ENCODE assay signal across 1 cellular context in the genomic region with DNA sequence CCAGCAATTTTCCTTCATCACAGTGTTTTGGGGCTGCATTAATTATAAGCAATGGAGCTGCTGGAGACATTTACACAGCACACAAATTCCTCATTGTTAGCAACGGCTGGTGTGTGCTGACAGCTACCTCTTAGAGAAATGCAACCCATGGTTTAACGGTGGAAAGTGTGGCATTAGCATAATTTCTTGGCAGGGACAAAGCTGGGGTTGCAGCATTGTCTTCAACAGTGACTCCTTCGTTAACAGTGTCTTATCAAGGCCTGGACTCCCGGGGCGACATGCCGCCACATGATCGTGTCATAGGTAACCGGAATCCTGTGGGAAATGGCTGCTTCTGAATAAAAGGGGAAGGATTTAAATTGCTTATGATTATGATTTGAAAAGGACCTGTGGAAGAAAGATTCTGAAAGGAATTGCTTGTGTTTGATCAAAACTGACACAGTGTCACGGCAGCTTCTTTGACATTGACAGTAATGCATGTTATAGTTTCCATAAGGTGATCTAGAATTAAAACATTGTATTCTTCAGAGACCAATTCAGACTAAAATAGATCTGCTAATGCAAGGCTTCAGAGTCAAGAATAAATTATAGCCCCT.
TF ChIP-seq lines count a peak whose summit lies in the region.

No MANE protein-coding gene starts in this region.

TF ChIP-seq in HEK293, 187 proteins besides CTCF, POLR2A, EP300 and RAD21 (continued from another document and continues in another):
- TF ChIP-seq, protein P1, sequence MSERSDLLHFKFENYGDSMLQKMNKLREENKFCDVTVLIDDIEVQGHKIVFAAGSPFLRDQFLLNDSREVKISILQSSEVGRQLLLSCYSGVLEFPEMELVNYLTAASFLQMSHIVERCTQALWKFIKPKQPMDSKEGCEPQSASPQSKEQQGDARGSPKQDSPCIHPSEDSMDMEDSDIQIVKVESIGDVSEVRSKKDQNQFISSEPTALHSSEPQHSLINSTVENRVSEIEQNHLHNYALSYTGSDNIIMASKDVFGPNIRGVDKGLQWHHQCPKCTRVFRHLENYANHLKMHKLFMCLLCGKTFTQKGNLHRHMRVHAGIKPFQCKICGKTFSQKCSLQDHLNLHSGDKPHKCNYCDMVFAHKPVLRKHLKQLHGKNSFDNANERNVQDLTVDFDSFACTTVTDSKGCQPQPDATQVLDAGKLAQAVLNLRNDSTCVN (tag by site-specific recombination; optimal IDR thresholded peaks at IDR 0.05) = no peak
- TF ChIP-seq, protein P2, sequence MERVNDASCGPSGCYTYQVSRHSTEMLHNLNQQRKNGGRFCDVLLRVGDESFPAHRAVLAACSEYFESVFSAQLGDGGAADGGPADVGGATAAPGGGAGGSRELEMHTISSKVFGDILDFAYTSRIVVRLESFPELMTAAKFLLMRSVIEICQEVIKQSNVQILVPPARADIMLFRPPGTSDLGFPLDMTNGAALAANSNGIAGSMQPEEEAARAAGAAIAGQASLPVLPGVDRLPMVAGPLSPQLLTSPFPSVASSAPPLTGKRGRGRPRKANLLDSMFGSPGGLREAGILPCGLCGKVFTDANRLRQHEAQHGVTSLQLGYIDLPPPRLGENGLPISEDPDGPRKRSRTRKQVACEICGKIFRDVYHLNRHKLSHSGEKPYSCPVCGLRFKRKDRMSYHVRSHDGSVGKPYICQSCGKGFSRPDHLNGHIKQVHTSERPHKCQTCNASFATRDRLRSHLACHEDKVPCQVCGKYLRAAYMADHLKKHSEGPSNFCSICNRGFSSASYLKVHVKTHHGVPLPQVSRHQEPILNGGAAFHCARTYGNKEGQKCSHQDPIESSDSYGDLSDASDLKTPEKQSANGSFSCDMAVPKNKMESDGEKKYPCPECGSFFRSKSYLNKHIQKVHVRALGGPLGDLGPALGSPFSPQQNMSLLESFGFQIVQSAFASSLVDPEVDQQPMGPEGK (tag by site-specific recombination; IDR thresholded peaks at IDR 0.05) = peak; percentile 29; the same call in 1 of the 2 replicates
- no peak for TF ChIP-seq ZNF510 (tag by site-specific recombination; IDR thresholded peaks at IDR 0.05; ENCODE audit: insufficient replicate concordance)
- no peak for TF ChIP-seq ZNF791 (tag by site-specific recombination; IDR thresholded peaks at IDR 0.05)
- no peak for TF ChIP-seq ZNF184 (tag by site-specific recombination; IDR thresholded peaks at IDR 0.05)
- peak; percentile 51; the same call in 1 of the 2 replicates for TF ChIP-seq ZXDB (tag by site-specific recombination; IDR thresholded peaks at IDR 0.05)
- TF ChIP-seq, protein P3, sequence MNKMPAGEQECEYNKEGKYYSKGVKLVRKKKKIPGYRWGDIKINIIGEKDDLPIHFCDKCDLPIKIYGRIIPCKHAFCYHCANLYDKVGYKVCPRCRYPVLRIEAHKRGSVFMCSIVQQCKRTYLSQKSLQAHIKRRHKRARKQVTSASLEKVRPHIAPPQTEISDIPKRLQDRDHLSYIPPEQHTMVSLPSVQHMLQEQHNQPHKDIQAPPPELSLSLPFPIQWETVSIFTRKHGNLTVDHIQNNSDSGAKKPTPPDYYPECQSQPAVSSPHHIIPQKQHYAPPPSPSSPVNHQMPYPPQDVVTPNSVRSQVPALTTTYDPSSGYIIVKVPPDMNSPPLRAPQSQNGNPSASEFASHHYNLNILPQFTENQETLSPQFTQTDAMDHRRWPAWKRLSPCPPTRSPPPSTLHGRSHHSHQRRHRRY (tag by site-specific recombination; IDR thresholded peaks at IDR 0.05) = no peak
- no peak for TF ChIP-seq REPIN1 (tag by site-specific recombination; IDR thresholded peaks at IDR 0.05; ENCODE audit: low read depth)
- no peak for TF ChIP-seq ZNF785 (tag by site-specific recombination; IDR thresholded peaks at IDR 0.05)
- no peak for TF ChIP-seq ZNF433 (tag by site-specific recombination; IDR thresholded peaks at IDR 0.05; ENCODE audit: low read depth)
- TF ChIP-seq ZNF514 (tag by site-specific recombination; IDR thresholded peaks at IDR 0.05) = no peak
- peak; percentile 42; the same call in 1 of the 2 replicates for TF ChIP-seq ZBTB17 (tag by site-specific recombination; IDR thresholded peaks at IDR 0.05)
- no peak for TF ChIP-seq MYNN (tag by site-specific recombination; IDR thresholded peaks at IDR 0.05; ENCODE audit: borderline replicate concordance)
- TF ChIP-seq ZNF548 (tag by site-specific recombination; IDR thresholded peaks at IDR 0.05) = no peak
- TF ChIP-seq ZNF214 (tag by site-specific recombination; IDR thresholded peaks at IDR 0.05; ENCODE audit: borderline replicate concordance) = no peak
- TF ChIP-seq ZNF626 (tag by site-specific recombination; IDR thresholded peaks at IDR 0.05) = no peak
- no peak for TF ChIP-seq ZFP37 (tag by site-specific recombination; IDR thresholded peaks at IDR 0.05)
- TF ChIP-seq ZNF623 (tag by site-specific recombination; IDR thresholded peaks at IDR 0.05) = no peak
- no peak for TF ChIP-seq ZNF133 (tag by site-specific recombination; IDR thresholded peaks at IDR 0.05)
- TF ChIP-seq, protein P4, sequence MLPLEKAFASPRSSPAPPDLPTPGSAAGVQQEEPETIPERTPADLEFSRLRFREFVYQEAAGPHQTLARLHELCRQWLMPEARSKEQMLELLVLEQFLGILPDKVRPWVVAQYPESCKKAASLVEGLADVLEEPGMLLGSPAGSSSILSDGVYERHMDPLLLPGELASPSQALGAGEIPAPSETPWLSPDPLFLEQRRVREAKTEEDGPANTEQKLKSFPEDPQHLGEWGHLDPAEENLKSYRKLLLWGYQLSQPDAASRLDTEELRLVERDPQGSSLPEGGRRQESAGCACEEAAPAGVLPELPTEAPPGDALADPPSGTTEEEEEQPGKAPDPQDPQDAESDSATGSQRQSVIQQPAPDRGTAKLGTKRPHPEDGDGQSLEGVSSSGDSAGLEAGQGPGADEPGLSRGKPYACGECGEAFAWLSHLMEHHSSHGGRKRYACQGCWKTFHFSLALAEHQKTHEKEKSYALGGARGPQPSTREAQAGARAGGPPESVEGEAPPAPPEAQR (tag by site-specific recombination; IDR thresholded peaks at IDR 0.05) = no peak
- TF ChIP-seq, protein P5, sequence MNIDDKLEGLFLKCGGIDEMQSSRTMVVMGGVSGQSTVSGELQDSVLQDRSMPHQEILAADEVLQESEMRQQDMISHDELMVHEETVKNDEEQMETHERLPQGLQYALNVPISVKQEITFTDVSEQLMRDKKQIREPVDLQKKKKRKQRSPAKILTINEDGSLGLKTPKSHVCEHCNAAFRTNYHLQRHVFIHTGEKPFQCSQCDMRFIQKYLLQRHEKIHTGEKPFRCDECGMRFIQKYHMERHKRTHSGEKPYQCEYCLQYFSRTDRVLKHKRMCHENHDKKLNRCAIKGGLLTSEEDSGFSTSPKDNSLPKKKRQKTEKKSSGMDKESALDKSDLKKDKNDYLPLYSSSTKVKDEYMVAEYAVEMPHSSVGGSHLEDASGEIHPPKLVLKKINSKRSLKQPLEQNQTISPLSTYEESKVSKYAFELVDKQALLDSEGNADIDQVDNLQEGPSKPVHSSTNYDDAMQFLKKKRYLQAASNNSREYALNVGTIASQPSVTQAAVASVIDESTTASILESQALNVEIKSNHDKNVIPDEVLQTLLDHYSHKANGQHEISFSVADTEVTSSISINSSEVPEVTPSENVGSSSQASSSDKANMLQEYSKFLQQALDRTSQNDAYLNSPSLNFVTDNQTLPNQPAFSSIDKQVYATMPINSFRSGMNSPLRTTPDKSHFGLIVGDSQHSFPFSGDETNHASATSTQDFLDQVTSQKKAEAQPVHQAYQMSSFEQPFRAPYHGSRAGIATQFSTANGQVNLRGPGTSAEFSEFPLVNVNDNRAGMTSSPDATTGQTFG (tag by site-specific recombination; IDR thresholded peaks at IDR 0.05; ENCODE audit: borderline replicate concordance) = no peak
- TF ChIP-seq, protein P6, sequence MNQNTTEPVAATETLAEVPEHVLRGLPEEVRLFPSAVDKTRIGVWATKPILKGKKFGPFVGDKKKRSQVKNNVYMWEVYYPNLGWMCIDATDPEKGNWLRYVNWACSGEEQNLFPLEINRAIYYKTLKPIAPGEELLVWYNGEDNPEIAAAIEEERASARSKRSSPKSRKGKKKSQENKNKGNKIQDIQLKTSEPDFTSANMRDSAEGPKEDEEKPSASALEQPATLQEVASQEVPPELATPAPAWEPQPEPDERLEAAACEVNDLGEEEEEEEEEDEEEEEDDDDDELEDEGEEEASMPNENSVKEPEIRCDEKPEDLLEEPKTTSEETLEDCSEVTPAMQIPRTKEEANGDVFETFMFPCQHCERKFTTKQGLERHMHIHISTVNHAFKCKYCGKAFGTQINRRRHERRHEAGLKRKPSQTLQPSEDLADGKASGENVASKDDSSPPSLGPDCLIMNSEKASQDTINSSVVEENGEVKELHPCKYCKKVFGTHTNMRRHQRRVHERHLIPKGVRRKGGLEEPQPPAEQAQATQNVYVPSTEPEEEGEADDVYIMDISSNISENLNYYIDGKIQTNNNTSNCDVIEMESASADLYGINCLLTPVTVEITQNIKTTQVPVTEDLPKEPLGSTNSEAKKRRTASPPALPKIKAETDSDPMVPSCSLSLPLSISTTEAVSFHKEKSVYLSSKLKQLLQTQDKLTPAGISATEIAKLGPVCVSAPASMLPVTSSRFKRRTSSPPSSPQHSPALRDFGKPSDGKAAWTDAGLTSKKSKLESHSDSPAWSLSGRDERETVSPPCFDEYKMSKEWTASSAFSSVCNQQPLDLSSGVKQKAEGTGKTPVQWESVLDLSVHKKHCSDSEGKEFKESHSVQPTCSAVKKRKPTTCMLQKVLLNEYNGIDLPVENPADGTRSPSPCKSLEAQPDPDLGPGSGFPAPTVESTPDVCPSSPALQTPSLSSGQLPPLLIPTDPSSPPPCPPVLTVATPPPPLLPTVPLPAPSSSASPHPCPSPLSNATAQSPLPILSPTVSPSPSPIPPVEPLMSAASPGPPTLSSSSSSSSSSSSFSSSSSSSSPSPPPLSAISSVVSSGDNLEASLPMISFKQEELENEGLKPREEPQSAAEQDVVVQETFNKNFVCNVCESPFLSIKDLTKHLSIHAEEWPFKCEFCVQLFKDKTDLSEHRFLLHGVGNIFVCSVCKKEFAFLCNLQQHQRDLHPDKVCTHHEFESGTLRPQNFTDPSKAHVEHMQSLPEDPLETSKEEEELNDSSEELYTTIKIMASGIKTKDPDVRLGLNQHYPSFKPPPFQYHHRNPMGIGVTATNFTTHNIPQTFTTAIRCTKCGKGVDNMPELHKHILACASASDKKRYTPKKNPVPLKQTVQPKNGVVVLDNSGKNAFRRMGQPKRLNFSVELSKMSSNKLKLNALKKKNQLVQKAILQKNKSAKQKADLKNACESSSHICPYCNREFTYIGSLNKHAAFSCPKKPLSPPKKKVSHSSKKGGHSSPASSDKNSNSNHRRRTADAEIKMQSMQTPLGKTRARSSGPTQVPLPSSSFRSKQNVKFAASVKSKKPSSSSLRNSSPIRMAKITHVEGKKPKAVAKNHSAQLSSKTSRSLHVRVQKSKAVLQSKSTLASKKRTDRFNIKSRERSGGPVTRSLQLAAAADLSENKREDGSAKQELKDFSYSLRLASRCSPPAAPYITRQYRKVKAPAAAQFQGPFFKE (tag by site-specific recombination; IDR thresholded peaks at IDR 0.05; ENCODE audit: borderline replicate concordance) = no peak
- TF ChIP-seq ZNF19 (tag by site-specific recombination; IDR thresholded peaks at IDR 0.05; ENCODE audit: low read depth) = no peak
- peak; percentile 56; the same call in 1 of the 2 replicates for TF ChIP-seq SCRT2 (tag by site-specific recombination; IDR thresholded peaks at IDR 0.05)
- 0 out of 2 replicates have a peak, but pooled peaks have one; percentile 29 for TF ChIP-seq MZF1 (tag by site-specific recombination; IDR thresholded peaks at IDR 0.05; ENCODE audit: borderline replicate concordance)
- TF ChIP-seq ZNF114 (tag by site-specific recombination; IDR thresholded peaks at IDR 0.05) = no peak
- TF ChIP-seq, protein P7, sequence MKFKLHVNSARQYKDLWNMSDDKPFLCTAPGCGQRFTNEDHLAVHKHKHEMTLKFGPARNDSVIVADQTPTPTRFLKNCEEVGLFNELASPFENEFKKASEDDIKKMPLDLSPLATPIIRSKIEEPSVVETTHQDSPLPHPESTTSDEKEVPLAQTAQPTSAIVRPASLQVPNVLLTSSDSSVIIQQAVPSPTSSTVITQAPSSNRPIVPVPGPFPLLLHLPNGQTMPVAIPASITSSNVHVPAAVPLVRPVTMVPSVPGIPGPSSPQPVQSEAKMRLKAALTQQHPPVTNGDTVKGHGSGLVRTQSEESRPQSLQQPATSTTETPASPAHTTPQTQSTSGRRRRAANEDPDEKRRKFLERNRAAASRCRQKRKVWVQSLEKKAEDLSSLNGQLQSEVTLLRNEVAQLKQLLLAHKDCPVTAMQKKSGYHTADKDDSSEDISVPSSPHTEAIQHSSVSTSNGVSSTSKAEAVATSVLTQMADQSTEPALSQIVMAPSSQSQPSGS (tag by site-specific recombination; IDR thresholded peaks at IDR 0.05; ENCODE audit: low read depth) = no peak
- TF ChIP-seq, protein P8, sequence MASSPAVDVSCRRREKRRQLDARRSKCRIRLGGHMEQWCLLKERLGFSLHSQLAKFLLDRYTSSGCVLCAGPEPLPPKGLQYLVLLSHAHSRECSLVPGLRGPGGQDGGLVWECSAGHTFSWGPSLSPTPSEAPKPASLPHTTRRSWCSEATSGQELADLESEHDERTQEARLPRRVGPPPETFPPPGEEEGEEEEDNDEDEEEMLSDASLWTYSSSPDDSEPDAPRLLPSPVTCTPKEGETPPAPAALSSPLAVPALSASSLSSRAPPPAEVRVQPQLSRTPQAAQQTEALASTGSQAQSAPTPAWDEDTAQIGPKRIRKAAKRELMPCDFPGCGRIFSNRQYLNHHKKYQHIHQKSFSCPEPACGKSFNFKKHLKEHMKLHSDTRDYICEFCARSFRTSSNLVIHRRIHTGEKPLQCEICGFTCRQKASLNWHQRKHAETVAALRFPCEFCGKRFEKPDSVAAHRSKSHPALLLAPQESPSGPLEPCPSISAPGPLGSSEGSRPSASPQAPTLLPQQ (tag by site-specific recombination; IDR thresholded peaks at IDR 0.05) = 0 out of 2 replicates have a peak, but pooled peaks have one; percentile 36
- no peak for TF ChIP-seq ZNF350 (tag by site-specific recombination; IDR thresholded peaks at IDR 0.05)
- no peak for TF ChIP-seq ZNF473 (tag by site-specific recombination; IDR thresholded peaks at IDR 0.05)
- TF ChIP-seq, protein P9, sequence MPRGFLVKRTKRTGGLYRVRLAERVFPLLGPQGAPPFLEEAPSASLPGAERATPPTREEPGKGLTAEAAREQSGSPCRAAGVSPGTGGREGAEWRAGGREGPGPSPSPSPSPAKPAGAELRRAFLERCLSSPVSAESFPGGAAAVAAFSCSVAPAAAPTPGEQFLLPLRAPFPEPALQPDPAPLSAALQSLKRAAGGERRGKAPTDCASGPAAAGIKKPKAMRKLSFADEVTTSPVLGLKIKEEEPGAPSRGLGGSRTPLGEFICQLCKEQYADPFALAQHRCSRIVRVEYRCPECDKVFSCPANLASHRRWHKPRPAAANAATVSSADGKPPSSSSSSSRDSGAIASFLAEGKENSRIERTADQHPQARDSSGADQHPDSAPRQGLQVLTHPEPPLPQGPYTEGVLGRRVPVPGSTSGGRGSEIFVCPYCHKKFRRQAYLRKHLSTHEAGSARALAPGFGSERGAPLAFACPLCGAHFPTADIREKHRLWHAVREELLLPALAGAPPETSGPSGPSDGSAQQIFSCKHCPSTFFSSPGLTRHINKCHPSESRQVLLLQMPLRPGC (tag by site-specific recombination; IDR thresholded peaks at IDR 0.05) = peak; percentile 27; the same call in 1 of the 2 replicates
- no peak for TF ChIP-seq BCL11A (tag by site-specific recombination; IDR thresholded peaks at IDR 0.05; ENCODE audit: low read depth)
- no peak for TF ChIP-seq ZNF707 (tag by site-specific recombination; IDR thresholded peaks at IDR 0.05)
- no peak for TF ChIP-seq SP3 (tag by site-specific recombination; IDR thresholded peaks at IDR 0.05)
- TF ChIP-seq ZBTB1 (tag by site-specific recombination; IDR thresholded peaks at IDR 0.05) = no peak
- TF ChIP-seq ZNF23 (tag by site-specific recombination; IDR thresholded peaks at IDR 0.05; ENCODE audit: borderline replicate concordance) = no peak
- TF ChIP-seq GLI2 (tag by site-specific recombination; IDR thresholded peaks at IDR 0.05; ENCODE audit: borderline replicate concordance, low read depth) = no peak
- TF ChIP-seq ZNF792 (tag by site-specific recombination; IDR thresholded peaks at IDR 0.05) = no peak
- no peak for TF ChIP-seq ZNF174 (tag by site-specific recombination; IDR thresholded peaks at IDR 0.05)
